ENCODE assay signal across 8 cellular contexts in genomic region chr5:104412649-104413240, GRCh38.
A peak's percentile ranks its signal among the peaks of the same experiment; 100 is the strongest.
DNase-seq lines count a peak whose midpoint lies in the region; ATAC-seq and TF ChIP-seq lines count a peak whose summit lies in the region.

No MANE protein-coding gene starts in this region.

- POLR2A ChIA-PET in Caco-2 (lab: Charles Lee), result no interaction called here

- no peaks in the 10 kb centered on the region for H3K36me3 Mint-ChIP-seq in Caco-2 (ENCODE audit: insufficient read depth, unreplicated experiment)
- H3K36me3 Mint-ChIP-seq in nephron progenitor cell (ENCODE audit: low read depth), result peaks cover 13% of the 10 kb centered on the region

- H3K4me1 ChIP-seq in Caco-2, result no peaks in the 10 kb centered on the region

- TF ChIP-seq CTCF in Caco-2 (IDR thresholded peaks at IDR 0.05; ENCODE audit: insufficient read depth in 1 of 2, low read depth in 1 of 2, low read length in 1 of 2, severe bottlenecking in 1 of 2, unreplicated experiment in 1 of 2) (peak; percentile 59 to 84), nephron progenitor cell (IDR thresholded peaks at IDR 0.05) (peak; percentile 50)

- intact Hi-C loops in Caco-2 (cut with micrococcal nuclease; ENCODE audit: unreplicated experiment), result loop anchor here (1.0 kb wide), 4 partner anchors 65 to 830 kb away; no protein-coding TSS in a partner anchor

- CTCF ChIA-PET in Caco-2 (lab: Charles Lee), result interaction anchor here (1.0 to 1.4 kb wide), 4 partner anchors 8 to 604 kb away, joined by 5 to 15 read pairs (median 8); no protein-coding TSS in a partner anchor

- no peak overlapping the region for H3K4me3 ChIP-seq in Caco-2 (ENCODE audit: low read depth, low read length)

- H3K9me3 Mint-ChIP-seq in Caco-2 (ENCODE audit: unreplicated experiment) (no peaks in the 10 kb centered on the region), nephron progenitor cell (peaks cover 14% of the 10 kb centered on the region)

- H3K4me1 Mint-ChIP-seq in Caco-2 (ENCODE audit: low read depth, unreplicated experiment), result peaks cover 7% of the 10 kb centered on the region
- H3K4me1 Mint-ChIP-seq in nephron progenitor cell, result peaks cover 10% of the 10 kb centered on the region

- ATAC-seq in GM21360 (IDR thresholded peaks at IDR 0.05; ENCODE audit: unreplicated experiment) (peak; percentile 94), GM18909 (IDR thresholded peaks at IDR 0.05; ENCODE audit: poor library complexity, unreplicated experiment) (no peak)

- no TSS peak for BruUV-seq in Caco-2 (replicated peaks; lab: Mats Ljungman, UMichigan)

- DNase-seq in Caco-2 (peak; percentile 59 to 61), Kasumi-1 (lab: John Stamatoyannopoulos, UW) (peak; percentile 52 to 66), astrocyte of the hippocampus (ENCODE audit: low read depth, low spot score) (peak; percentile 45), nephron progenitor cell (peak; percentile 15), C1 segment of cervical spinal cord (lab: John Stamatoyannopoulos, UW) (no peak), NCI-H1930 (lab: John Stamatoyannopoulos, UW) (no peak)

- H3K9me3 ChIP-seq in Caco-2, result no peaks in the 10 kb centered on the region

- no peak overlapping the region for H3K4me3 Mint-ChIP-seq in Caco-2 (ENCODE audit: unreplicated experiment)
- no peak overlapping the region for H3K4me3 Mint-ChIP-seq in nephron progenitor cell

- H3K36me3 ChIP-seq in Caco-2 (ENCODE audit: control insufficient read depth, insufficient read depth, low read length), result no peaks in the 10 kb centered on the region

- H3K27ac Mint-ChIP-seq in Caco-2 (ENCODE audit: unreplicated experiment) (no peak overlapping the region), nephron progenitor cell (no peak overlapping the region)

- peaks cover 5% of the 10 kb centered on the region for H3K27me3 Mint-ChIP-seq in Caco-2 (ENCODE audit: insufficient read depth, unreplicated experiment)
- no peaks in the 10 kb centered on the region for H3K27me3 Mint-ChIP-seq in nephron progenitor cell (ENCODE audit: low read depth, poor library complexity)

- no peaks in the 10 kb centered on the region for H3K27me3 ChIP-seq in Caco-2 (replicated peaks; ENCODE audit: control insufficient read depth, insufficient read depth, low read length)

Comparison
In these comparisons a context has a peak if more than half of its experiments do, and no peak if none do; other contexts are left out.
1. DNase-seq: peak in Caco-2 (2 of 2), Kasumi-1 (2 of 2), astrocyte of the hippocampus (single experiment) and nephron progenitor cell (single experiment); none in C1 segment of cervical spinal cord (0 of 14) and NCI-H1930 (0 of 2).